ENCODE assay signal across 1 cellular context in the genomic region with DNA sequence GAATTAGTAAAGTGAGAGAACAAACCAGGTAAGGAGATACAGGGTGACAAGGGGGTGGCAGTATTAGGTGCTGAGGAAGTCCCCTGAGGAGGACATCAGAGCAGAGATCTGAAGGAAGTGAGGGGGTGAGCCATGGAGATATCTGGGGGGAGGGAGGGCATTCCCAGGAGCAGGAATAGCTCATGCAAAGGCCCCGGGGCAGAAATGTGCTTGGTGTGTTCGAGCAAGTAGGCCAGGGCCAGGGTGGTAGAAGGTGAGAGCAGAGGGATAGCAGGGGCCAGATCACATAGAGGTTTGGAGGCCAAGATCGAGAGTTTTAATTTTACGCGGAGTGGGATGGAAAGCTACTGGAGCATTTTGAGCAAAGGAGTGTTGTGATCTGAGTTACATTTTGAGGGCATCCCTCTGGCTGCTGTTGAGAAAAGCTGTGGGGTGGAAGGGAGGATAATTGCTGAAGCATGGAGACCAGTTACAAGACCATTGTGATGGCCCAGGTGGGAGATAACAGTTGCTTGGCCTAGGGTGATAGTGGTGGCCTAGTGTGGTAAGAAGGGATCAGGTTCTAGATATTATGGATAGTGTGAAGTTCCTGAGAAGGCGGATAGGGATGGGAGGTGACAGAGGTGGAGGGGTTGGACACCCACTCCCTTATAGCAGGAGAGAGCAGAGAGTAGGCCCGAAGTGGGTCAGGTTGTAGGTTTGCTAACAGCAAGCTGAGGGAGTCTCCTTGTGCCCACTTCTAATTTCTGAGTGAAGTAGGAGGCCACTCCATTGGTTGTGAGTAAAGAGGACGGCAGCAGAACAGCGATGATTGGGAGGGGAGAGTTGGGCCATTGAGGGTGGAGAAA.
TF ChIP-seq lines count a peak whose summit lies in the region.

No MANE protein-coding gene starts in this region.

TF ChIP-seq in HEK293, 187 proteins besides CTCF, POLR2A, EP300 and RAD21 (continued from another document):
- peak; percentile 96 for TF ChIP-seq ZNF623 (tag by site-specific recombination; IDR thresholded peaks at IDR 0.05)
- TF ChIP-seq ZBTB8A (tag by site-specific recombination; IDR thresholded peaks at IDR 0.05) = no peak
